In the genomic region with DNA sequence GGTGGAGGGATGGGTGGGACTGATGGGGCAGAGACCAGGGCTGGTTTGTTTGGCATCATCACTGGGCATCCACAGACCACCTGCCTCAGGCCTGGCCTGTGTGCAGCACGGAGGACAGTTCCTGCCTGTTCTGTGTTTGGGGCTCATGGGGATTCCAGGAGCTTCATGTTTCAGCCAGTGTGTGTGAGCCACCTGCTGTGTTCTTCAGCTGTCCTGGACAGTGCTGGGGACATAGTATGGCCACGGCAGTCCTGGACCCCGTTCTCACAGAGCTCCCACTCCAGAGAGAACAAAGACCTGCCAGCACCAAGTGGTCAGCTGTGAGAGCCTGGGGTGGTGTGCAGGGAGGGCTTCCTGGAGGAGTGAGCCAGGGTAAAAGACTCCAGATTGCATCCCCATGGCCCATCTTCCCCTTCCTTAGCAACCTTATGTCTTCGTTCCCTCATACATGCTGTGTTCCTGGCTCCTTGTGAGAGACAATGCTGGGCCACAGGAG, we compare ENCODE assay signal across 8 cellular contexts. TPM values are rescaled to one million over a fixed set of nuclear protein-coding genes. Genes with fewer than 3 reads are reported as not detected.
DNase-seq lines count a peak whose midpoint lies in the region; TF ChIP-seq lines count a peak whose summit lies in the region.

No MANE protein-coding gene starts in this region.

- no peaks in the 10 kb centered on the region for H3K27me3 Mint-ChIP-seq in T-helper 2 cell treated with Interferon-gamma antibody and Interleukin-4, amounts not matched to agents 5 μg/mL and 100 μg/mL, for 36 hours (ENCODE audit: low read depth)
- no peaks in the 10 kb centered on the region for H3K27me3 Mint-ChIP-seq in activated naive CD8-positive, alpha-beta T cell

- H3K27me3 ChIP-seq in liver (ENCODE audit: control insufficient read depth in 4 of 4, insufficient read depth in 4 of 4, low read length in 3 of 4) (no peaks in the 10 kb centered on the region), suprapubic skin (no peaks in the 10 kb centered on the region)

- TF ChIP-seq CTCF in liver (IDR thresholded peaks at IDR 0.05; ENCODE audit: low read depth, low read length, missing input control), result no peak
- TF ChIP-seq CTCF in suprapubic skin (IDR thresholded peaks at IDR 0.05), result no peak

- peaks cover 0 to 35% (median 25%) of the 10 kb centered on the region in 4 donors for H3K4me1 ChIP-seq in liver (ENCODE audit: control insufficient read depth in 4 of 4, insufficient read depth in 4 of 4, low read length in 3 of 4)
- peaks cover 40% of the 10 kb centered on the region for H3K4me1 ChIP-seq in suprapubic skin

- no peaks in the 10 kb centered on the region for H3K9me3 ChIP-seq in liver (ENCODE audit: control insufficient read depth in 4 of 4, low read length in 3 of 4)
- H3K9me3 ChIP-seq in suprapubic skin, result no peaks in the 10 kb centered on the region

- 58% methylated on average over 4 of the region's 4 CpGs for WGBS in liver
- WGBS in suprapubic skin, result 34% methylated on average over 3 of the region's 4 CpGs

- TF ChIP-seq EP300 in suprapubic skin (IDR thresholded peaks at IDR 0.05), result no peak

- H3K27ac ChIP-seq in liver (ENCODE audit: low read depth in 1 of 2, low read length in 2 of 2), result peak overlapping the region; percentile 63 to 86
- H3K27ac ChIP-seq in suprapubic skin, result peak overlapping the region; percentile 98

- H3K36me3 ChIP-seq in liver (ENCODE audit: control insufficient read depth in 4 of 4, insufficient read depth in 3 of 4, low read depth in 1 of 4, low read length in 3 of 4) (peaks cover 14 to 40% (median 28%) of the 10 kb centered on the region in 4 donors), suprapubic skin (peaks cover 49% of the 10 kb centered on the region)

- peak overlapping the region; percentile 15 to 38 for H3K9ac ChIP-seq in liver (ENCODE audit: low read depth in 1 of 2, low read length in 2 of 2)

- H3K4me1 Mint-ChIP-seq in T-helper 2 cell treated with Interferon-gamma antibody and Interleukin-4, amounts not matched to agents 5 μg/mL and 100 μg/mL, for 36 hours (ENCODE audit: low read depth), result peaks cover 57% of the 10 kb centered on the region
- peaks cover 84% of the 10 kb centered on the region for H3K4me1 Mint-ChIP-seq in activated naive CD8-positive, alpha-beta T cell (ENCODE audit: low read depth)

- peak overlapping the region; percentile 94 for H3K27ac Mint-ChIP-seq in T-helper 2 cell treated with Interferon-gamma antibody and Interleukin-4, amounts not matched to agents 5 μg/mL and 100 μg/mL, for 36 hours
- H3K27ac Mint-ChIP-seq in activated naive CD8-positive, alpha-beta T cell, result peak overlapping the region; percentile 97

- TF ChIP-seq RAD21 in liver (IDR thresholded peaks at IDR 0.05), result no peak

- H3K4me3 Mint-ChIP-seq in T-helper 2 cell treated with Interferon-gamma antibody and Interleukin-4, amounts not matched to agents 5 μg/mL and 100 μg/mL, for 36 hours, result peak overlapping the region; percentile 98
- H3K4me3 Mint-ChIP-seq in activated naive CD8-positive, alpha-beta T cell, result peak overlapping the region; percentile 98

- no peaks in the 10 kb centered on the region for H3K9me3 Mint-ChIP-seq in T-helper 2 cell treated with Interferon-gamma antibody and Interleukin-4, amounts not matched to agents 5 μg/mL and 100 μg/mL, for 36 hours
- no peaks in the 10 kb centered on the region for H3K9me3 Mint-ChIP-seq in activated naive CD8-positive, alpha-beta T cell (ENCODE audit: low read depth)

- peaks cover 70% of the 10 kb centered on the region for H3K36me3 Mint-ChIP-seq in T-helper 2 cell treated with Interferon-gamma antibody and Interleukin-4, amounts not matched to agents 5 μg/mL and 100 μg/mL, for 36 hours (ENCODE audit: low read depth)
- H3K36me3 Mint-ChIP-seq in activated naive CD8-positive, alpha-beta T cell, result peaks cover 6% of the 10 kb centered on the region

- H3K4me3 ChIP-seq in liver (ENCODE audit: low read depth in 1 of 3, low read length in 3 of 3) (no peak overlapping the region), suprapubic skin (no peak overlapping the region)

- TF ChIP-seq POLR2A in suprapubic skin (IDR thresholded peaks at IDR 0.05), result no peak

- DNase-seq in T-helper 2 cell treated with Interferon-gamma antibody and Interleukin-4, amounts not matched to agents 5 μg/mL and 100 μg/mL, for 36 hours (ENCODE audit: low spot score), result no peak
- DNase-seq in T-helper 2 cell (no peak), suprapubic skin (ENCODE audit: low spot score in 2 of 2) (no peak), NCI-H1105 (lab: John Stamatoyannopoulos, UW) (no peak), SHP77 treated with DMSO at 0.1 percent for 48 hours (lab: John Stamatoyannopoulos, UW) (no peak), hypothalamus (lab: John Stamatoyannopoulos, UW) (no peak)

TF ChIP-seq in liver, 16 proteins besides CTCF, POLR2A, EP300 and RAD21:
- TF ChIP-seq, protein P1, sequence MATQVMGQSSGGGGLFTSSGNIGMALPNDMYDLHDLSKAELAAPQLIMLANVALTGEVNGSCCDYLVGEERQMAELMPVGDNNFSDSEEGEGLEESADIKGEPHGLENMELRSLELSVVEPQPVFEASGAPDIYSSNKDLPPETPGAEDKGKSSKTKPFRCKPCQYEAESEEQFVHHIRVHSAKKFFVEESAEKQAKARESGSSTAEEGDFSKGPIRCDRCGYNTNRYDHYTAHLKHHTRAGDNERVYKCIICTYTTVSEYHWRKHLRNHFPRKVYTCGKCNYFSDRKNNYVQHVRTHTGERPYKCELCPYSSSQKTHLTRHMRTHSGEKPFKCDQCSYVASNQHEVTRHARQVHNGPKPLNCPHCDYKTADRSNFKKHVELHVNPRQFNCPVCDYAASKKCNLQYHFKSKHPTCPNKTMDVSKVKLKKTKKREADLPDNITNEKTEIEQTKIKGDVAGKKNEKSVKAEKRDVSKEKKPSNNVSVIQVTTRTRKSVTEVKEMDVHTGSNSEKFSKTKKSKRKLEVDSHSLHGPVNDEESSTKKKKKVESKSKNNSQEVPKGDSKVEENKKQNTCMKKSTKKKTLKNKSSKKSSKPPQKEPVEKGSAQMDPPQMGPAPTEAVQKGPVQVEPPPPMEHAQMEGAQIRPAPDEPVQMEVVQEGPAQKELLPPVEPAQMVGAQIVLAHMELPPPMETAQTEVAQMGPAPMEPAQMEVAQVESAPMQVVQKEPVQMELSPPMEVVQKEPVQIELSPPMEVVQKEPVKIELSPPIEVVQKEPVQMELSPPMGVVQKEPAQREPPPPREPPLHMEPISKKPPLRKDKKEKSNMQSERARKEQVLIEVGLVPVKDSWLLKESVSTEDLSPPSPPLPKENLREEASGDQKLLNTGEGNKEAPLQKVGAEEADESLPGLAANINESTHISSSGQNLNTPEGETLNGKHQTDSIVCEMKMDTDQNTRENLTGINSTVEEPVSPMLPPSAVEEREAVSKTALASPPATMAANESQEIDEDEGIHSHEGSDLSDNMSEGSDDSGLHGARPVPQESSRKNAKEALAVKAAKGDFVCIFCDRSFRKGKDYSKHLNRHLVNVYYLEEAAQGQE (IDR thresholded peaks at IDR 0.05), result no peak
- TF ChIP-seq, protein P2, sequence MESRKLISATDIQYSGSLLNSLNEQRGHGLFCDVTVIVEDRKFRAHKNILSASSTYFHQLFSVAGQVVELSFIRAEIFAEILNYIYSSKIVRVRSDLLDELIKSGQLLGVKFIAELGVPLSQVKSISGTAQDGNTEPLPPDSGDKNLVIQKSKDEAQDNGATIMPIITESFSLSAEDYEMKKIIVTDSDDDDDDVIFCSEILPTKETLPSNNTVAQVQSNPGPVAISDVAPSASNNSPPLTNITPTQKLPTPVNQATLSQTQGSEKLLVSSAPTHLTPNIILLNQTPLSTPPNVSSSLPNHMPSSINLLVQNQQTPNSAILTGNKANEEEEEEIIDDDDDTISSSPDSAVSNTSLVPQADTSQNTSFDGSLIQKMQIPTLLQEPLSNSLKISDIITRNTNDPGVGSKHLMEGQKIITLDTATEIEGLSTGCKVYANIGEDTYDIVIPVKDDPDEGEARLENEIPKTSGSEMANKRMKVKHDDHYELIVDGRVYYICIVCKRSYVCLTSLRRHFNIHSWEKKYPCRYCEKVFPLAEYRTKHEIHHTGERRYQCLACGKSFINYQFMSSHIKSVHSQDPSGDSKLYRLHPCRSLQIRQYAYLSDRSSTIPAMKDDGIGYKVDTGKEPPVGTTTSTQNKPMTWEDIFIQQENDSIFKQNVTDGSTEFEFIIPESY (IDR thresholded peaks at IDR 0.05), result no peak
- TF ChIP-seq FOXA2 (IDR thresholded peaks at IDR 0.05) (no peak), SP1 (IDR thresholded peaks at IDR 0.05) (no peak), EGR1 (IDR thresholded peaks at IDR 0.05; ENCODE audit: low read depth in 2 of 2) (no peak), JUND (IDR thresholded peaks at IDR 0.05) (no peak), TAF1 (conservative IDR thresholded peaks at IDR 0.05) (no peak), GABPA (IDR thresholded peaks at IDR 0.05 in 1 of 2, conservative IDR thresholded peaks at IDR 0.05 in 1 of 2) (no peak), HNF4G (IDR thresholded peaks at IDR 0.05) (no peak), YY1 (IDR thresholded peaks at IDR 0.05) (no peak), FOXA1 (IDR thresholded peaks at IDR 0.05) (no peak), HNF4A (conservative IDR thresholded peaks at IDR 0.05) (no peak), RXRA (IDR thresholded peaks at IDR 0.05) (no peak)
- TF ChIP-seq, protein P3, sequence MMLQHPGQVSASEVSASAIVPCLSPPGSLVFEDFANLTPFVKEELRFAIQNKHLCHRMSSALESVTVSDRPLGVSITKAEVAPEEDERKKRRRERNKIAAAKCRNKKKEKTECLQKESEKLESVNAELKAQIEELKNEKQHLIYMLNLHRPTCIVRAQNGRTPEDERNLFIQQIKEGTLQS (IDR thresholded peaks at IDR 0.05), result no peak

RNA-seq across cellular contexts. Expression of a gene that starts 2.0 kb away (rescaled TPM):
- total RNA-seq in liver (1 to 10 TPM; 3.8 to 5.6 TPM), suprapubic skin (10 to 100 TPM; 13.4 to 30.0 (median 18.5) TPM)
- polyA plus RNA-seq in liver, result 1 to 10 TPM; 5.0 to 5.7 TPM

RNA-seq across cellular contexts. Expression of a gene that starts 43.8 kb away (rescaled TPM):
- total RNA-seq in liver, result 10 to 100 TPM; 55.5 to 80.2 TPM
- 10 to 100 TPM; 34.9 to 35.9 TPM for polyA plus RNA-seq in liver
- total RNA-seq in suprapubic skin, result 100 to 1,000 TPM; 140 to 213 (median 188) TPM

RNA-seq across cellular contexts. Expression of a gene that starts 45.7 kb away (rescaled TPM):
- total RNA-seq in liver (10 to 100 TPM in 1 of 2 donors, 1 to 10 TPM in 1; 4.9 to 10.6 TPM), suprapubic skin (10 to 100 TPM; 16.4 to 19.9 (median 17.4) TPM)
- polyA plus RNA-seq in liver, result 1 to 10 TPM in 1 of 2 donors, under 1 TPM in 1; 0.83 to 8.9 TPM

RNA-seq across cellular contexts. Expression of a gene that starts 55.9 kb away (rescaled TPM):
- total RNA-seq in liver (1 to 10 TPM; 2.4 to 2.5 TPM), suprapubic skin (1 to 10 TPM; 2.8 to 9.3 (median 4.8) TPM)
- 1 to 10 TPM; 3.5 to 3.7 TPM for polyA plus RNA-seq in liver
